ENCODE assay signal across 29 cellular contexts in the genomic region with DNA sequence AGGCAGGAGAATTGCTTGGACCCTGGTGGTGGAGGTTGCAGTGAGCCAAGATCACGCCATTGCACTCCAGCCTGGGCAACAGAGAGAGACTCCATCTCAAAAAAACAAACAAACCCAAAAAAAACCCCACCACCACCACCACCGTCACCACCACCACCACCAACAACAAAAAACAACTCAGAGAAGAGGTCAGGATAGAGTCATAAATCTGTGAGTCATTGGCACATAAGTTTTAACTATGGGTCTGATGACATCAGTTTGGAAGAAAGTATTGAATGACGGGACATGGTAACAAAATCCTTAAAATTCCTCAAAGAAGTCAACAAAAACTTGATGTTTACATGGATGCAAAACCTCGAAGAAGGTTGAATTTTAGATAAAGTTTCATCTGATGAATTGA.
DNase-seq lines count a peak whose midpoint lies in the region; ATAC-seq and TF ChIP-seq lines count a peak whose summit lies in the region.
"Had no signal": no experiment of that assay in that cellular context is flagged by ENCODE, and none has a peak within 500 bp of the region (broad histone marks: within the 10 kb centered on the region; RNA-seq: fewer than 3 reads in every experiment).

No MANE protein-coding gene starts in this region.

- H3K27ac Mint-ChIP-seq in progenitor cell of endocrine pancreas = no peak overlapping the region
- H3K27ac Mint-ChIP-seq: CD14-positive monocyte; H9; nephron; stimulated activated naive B cell treated with anti-CD40 and anti-IgM and Interleukin-4, amounts not matched to agents 10 μg/mL and 1 μg/mL and 100 μg/mL, for 72 hours; T-cell had no signal

- H2BK12ac ChIP-seq in mesenchymal stem cell (ENCODE audit: low read length in 2 of 2) = no peak overlapping the region

- no peaks in the 10 kb centered on the region for H3K9me3 ChIP-seq in mammary epithelial cell (replicated peaks; ENCODE audit: insufficient read depth, low read length)
- H3K9me3 ChIP-seq in mesenchymal stem cell (ENCODE audit: control insufficient read depth, low read length) = peaks cover 6% of the 10 kb centered on the region
- H3K9me3 ChIP-seq: Caco-2, esophagus muscularis mucosa, SJSA1, suprapubic skin, upper lobe of right lung had no signal

- no peaks in the 10 kb centered on the region for H3K36me3 ChIP-seq in mammary epithelial cell (ENCODE audit: insufficient read depth, low read length)
- no peaks in the 10 kb centered on the region for H3K36me3 ChIP-seq in mesenchymal stem cell (ENCODE audit: control insufficient read depth in 1 of 2, insufficient read depth in 2 of 2, low read depth in 1 of 2, low read length in 2 of 2)
- H3K36me3 ChIP-seq: esophagus muscularis mucosa, SJSA1, suprapubic skin, upper lobe of right lung had no signal

- no peaks in the 10 kb centered on the region for H3K79me2 ChIP-seq in mammary epithelial cell (ENCODE audit: insufficient read depth, low read length)

- H4K20me1 ChIP-seq in mammary epithelial cell (ENCODE audit: insufficient read depth, low read length) = no peaks in the 10 kb centered on the region

- no peak overlapping the region for H3K4me3 Mint-ChIP-seq in progenitor cell of endocrine pancreas (ENCODE audit: low read depth)
- H3K4me3 Mint-ChIP-seq: CD14-positive monocyte; H9; nephron; stimulated activated naive B cell treated with anti-CD40 and anti-IgM and Interleukin-4, amounts not matched to agents 10 μg/mL and 1 μg/mL and 100 μg/mL, for 72 hours; T-cell had no signal

- H4K8ac ChIP-seq in mesenchymal stem cell (ENCODE audit: low read length) = no peak overlapping the region

- H3K4me1 Mint-ChIP-seq in progenitor cell of endocrine pancreas (ENCODE audit: low read depth) = no peaks in the 10 kb centered on the region
- H3K4me1 Mint-ChIP-seq: CD14-positive monocyte, nephron, T-cell had no signal

- H3K27me3 ChIP-seq in mammary epithelial cell (ENCODE audit: insufficient read depth, low read length) (no peaks in the 10 kb centered on the region), mesenchymal stem cell (ENCODE audit: control insufficient read depth in 1 of 2, insufficient read depth in 1 of 2, low read length in 2 of 2) (no peaks in the 10 kb centered on the region)
- H3K27me3 ChIP-seq: dorsolateral prefrontal cortex, esophagus muscularis mucosa, SJSA1, suprapubic skin, upper lobe of right lung had no signal

- dilution Hi-C loops in mammary epithelial cell (cut with HindIII; ENCODE audit: low sequenced_read_pairs) = no loop called here

- intact Hi-C loops in mammary epithelial cell (cut with micrococcal nuclease) = no loop called here

- H2AFZ ChIP-seq in mammary epithelial cell (ENCODE audit: low read depth, low read length) (no peak overlapping the region), mesenchymal stem cell (ENCODE audit: low read depth, low read length) (no peak overlapping the region)

- WGBS in mammary epithelial cell (ENCODE audit: low coverage, missing lambda C conversion rate) = 77% methylated on average over 3 of the region's 4 CpGs
- WGBS in mesenchymal stem cell = 69% methylated on average over 2 of the region's 4 CpGs

- H3K4ac ChIP-seq in mesenchymal stem cell (ENCODE audit: low read depth in 1 of 2, low read length in 2 of 2) = no peak overlapping the region

- H3K79me1 ChIP-seq in mesenchymal stem cell (replicated peaks; ENCODE audit: low read length, poor library complexity, severe bottlenecking) = no peaks in the 10 kb centered on the region

- CTCF ChIA-PET in mammary epithelial cell (lab: Charles Lee; ENCODE audit: low non-redundant PET) = no interaction called here

- BruUV-seq in mammary epithelial cell (replicated peaks; lab: Mats Ljungman, UMichigan) = no TSS peak

- no peak overlapping the region for H2AK5ac ChIP-seq in mesenchymal stem cell (ENCODE audit: low read length, severe bottlenecking)

- no peak for ATAC-seq in HG02588 (IDR thresholded peaks at IDR 0.05; ENCODE audit: unreplicated experiment)
- ATAC-seq: stimulated activated naive B cell treated with anti-CD40 and anti-IgM and Interleukin-4, amounts not matched to agents 10 μg/mL and 1 μg/mL and 100 μg/mL, for 72 hours; T-cell; upper lobe of right lung had no signal

- H2BK5ac ChIP-seq in mesenchymal stem cell (ENCODE audit: low read depth, low read length, poor library complexity, severe bottlenecking) = no peak overlapping the region

- in situ Hi-C loops in mammary epithelial cell (cut with MboI; ENCODE audit: low sequenced_read_pairs in 2 of 2) = no loop called here

- TF ChIP-seq CTCF in mammary epithelial cell (conservative IDR thresholded peaks at IDR 0.05 in 1 of 2, IDR thresholded peaks at IDR 0.05 in 1 of 2; ENCODE audit: extremely low read depth in 1 of 2, insufficient read depth in 1 of 2, low read depth in 1 of 2, low read length in 2 of 2) = no peak
- TF ChIP-seq CTCF in progenitor cell of endocrine pancreas (IDR thresholded peaks at IDR 0.05; ENCODE audit: unreplicated experiment) = no peak

- H3K18ac ChIP-seq in mesenchymal stem cell (ENCODE audit: low read depth in 1 of 2, low read length in 2 of 2) = no peak overlapping the region

- H3K9ac ChIP-seq in mammary epithelial cell (ENCODE audit: insufficient read depth, low read length) (no peak overlapping the region), mesenchymal stem cell (ENCODE audit: low read length) (no peak overlapping the region)

- H3K23ac ChIP-seq in mesenchymal stem cell (ENCODE audit: low read length in 2 of 2) = no peak overlapping the region

- H3K27me3 Mint-ChIP-seq in progenitor cell of endocrine pancreas = no peaks in the 10 kb centered on the region

- no peak overlapping the region for H4K91ac ChIP-seq in mesenchymal stem cell (ENCODE audit: low read length)

- no peaks in the 10 kb centered on the region for H3K9me3 Mint-ChIP-seq in progenitor cell of endocrine pancreas (ENCODE audit: low read depth)

- peaks cover 12% of the 10 kb centered on the region for H3K4me1 ChIP-seq in mammary epithelial cell (ENCODE audit: insufficient read depth, low read length)
- no peaks in the 10 kb centered on the region for H3K4me1 ChIP-seq in mesenchymal stem cell (ENCODE audit: control insufficient read depth, insufficient read depth, low read depth, low read length)
- H3K4me1 ChIP-seq: Caco-2, esophagus muscularis mucosa, SJSA1, suprapubic skin, upper lobe of right lung had no signal

- H2BK120ac ChIP-seq in mesenchymal stem cell (ENCODE audit: low read depth, low read length) = no peak overlapping the region

- H2BK15ac ChIP-seq in mesenchymal stem cell (ENCODE audit: low read depth, poor library complexity, severe bottlenecking) = no peak overlapping the region

- H3K4me3 ChIP-seq in mammary epithelial cell (replicated peaks in 1 of 3; ENCODE audit: insufficient read depth in 1 of 3, low read depth in 2 of 3, low read length in 3 of 3) (no peak overlapping the region), mesenchymal stem cell (ENCODE audit: insufficient read depth in 1 of 2, low read depth in 1 of 2, low read length in 2 of 2) (no peak overlapping the region)
- H3K4me3 ChIP-seq: dorsolateral prefrontal cortex, esophagus muscularis mucosa, SJSA1, skin epidermis, suprapubic skin, upper lobe of right lung had no signal

- no peak overlapping the region for H3K27ac ChIP-seq in mammary epithelial cell (ENCODE audit: insufficient read depth, low read depth, low read length)
- no peak overlapping the region for H3K27ac ChIP-seq in mesenchymal stem cell (ENCODE audit: low read length, poor library complexity, severe bottlenecking)
- H3K27ac ChIP-seq: dorsolateral prefrontal cortex, esophagus muscularis mucosa, RWPE1, SJSA1, skin epidermis, suprapubic skin, upper lobe of right lung had no signal

- no peak overlapping the region for H3K14ac ChIP-seq in mesenchymal stem cell (ENCODE audit: low read length in 2 of 2)

- no peaks in the 10 kb centered on the region for H3K36me3 Mint-ChIP-seq in progenitor cell of endocrine pancreas (ENCODE audit: insufficient read depth)
- H3K36me3 Mint-ChIP-seq: CD14-positive monocyte; stimulated activated naive B cell treated with anti-CD40 and anti-IgM and Interleukin-4, amounts not matched to agents 10 μg/mL and 1 μg/mL and 100 μg/mL, for 72 hours; T-cell had no signal

- DNase-seq in GM04503 (ENCODE audit: low read depth) (peak; percentile 24), M059J (ENCODE audit: low read depth) (peak; percentile 88), mammary epithelial cell (peak; percentile 33), mesenchymal stem cell (peak; percentile 74), progenitor cell of endocrine pancreas (ENCODE audit: low spot score, unreplicated experiment) (no peak), DMS79 treated with DMSO at 0.1 percent for 48 hours (lab: John Stamatoyannopoulos, UW) (no peak)
- DNase-seq: activated CD4-positive, alpha-beta T cell treated with anti-CD3 and anti-CD28 coated beads, Interleukin-2, amount 50 U/mL, for 4 hours; activated CD4-positive, CD25-positive, alpha-beta regulatory T cell; activated naive CD4-positive, alpha-beta T cell; Caco-2; cerebellar nuclear complex; dorsolateral prefrontal cortex; H9; Karpas-422; NCI-H1048; NCI-H2107; NCI-H446; NCI-H748 treated with DMSO at 0.1 percent for 48 hours; stimulated activated naive B cell treated with anti-CD40 and anti-IgM and Interleukin-4, amounts not matched to agents 10 μg/mL and 1 μg/mL and 100 μg/mL, for 72 hours; T-cell; upper lobe of right lung had no signal

- H3K4me2 ChIP-seq in mammary epithelial cell (ENCODE audit: insufficient read depth, low read depth, low read length) (no peak overlapping the region), mesenchymal stem cell (ENCODE audit: low read length, poor library complexity, severe bottlenecking) (no peak overlapping the region)

Comparison
In these comparisons a context has a peak if more than half of its experiments do, and no peak if none do; other contexts are left out.
1. DNase-seq: peak in GM04503 (single experiment), M059J (single experiment), mammary epithelial cell (single experiment) and mesenchymal stem cell (single experiment); none in progenitor cell of endocrine pancreas (single experiment) and DMS79 treated with DMSO at 0.1 percent for 48 hours (single experiment).